22 cellular contexts compared by ENCODE assay signal in genomic region chr18:9959564-9959963, GRCh38.
"Had no signal": no experiment of that assay in that cellular context is flagged by ENCODE, and none has a peak within 500 bp of the region (broad histone marks: within the 10 kb centered on the region; RNA-seq: fewer than 3 reads in every experiment).

No MANE protein-coding gene starts in this region.

- H3K9me3 ChIP-seq: SJSA1 had no signal

- H3K27ac ChIP-seq: SJSA1, SK-N-MC had no signal

- H3K4me3 ChIP-seq: SJSA1, SK-N-MC had no signal

- DNase-seq: Karpas-422, KG1, MM.1S, NCI-H1092 treated with DMSO at 0.1 percent for 48 hours, NCI-H1436, NCI-H187, NCI-H2029, NCI-H2081 treated with DMSO at 0.1 percent for 48 hours, NCI-H2171, NCI-H226, NCI-H446, NCI-H510A, NCI-H524 treated with DMSO at 0.1 percent for 48 hours, NCI-H69, NCI-H774, Right ventricle myocardium superior, RPMI8226, SIG-M5, SW 1271 had no signal

- FAIRE-seq: RCC 7860 had no signal

- H3K27me3 ChIP-seq: SJSA1 had no signal
